25 cellular contexts compared by ENCODE assay signal in the genomic region with DNA sequence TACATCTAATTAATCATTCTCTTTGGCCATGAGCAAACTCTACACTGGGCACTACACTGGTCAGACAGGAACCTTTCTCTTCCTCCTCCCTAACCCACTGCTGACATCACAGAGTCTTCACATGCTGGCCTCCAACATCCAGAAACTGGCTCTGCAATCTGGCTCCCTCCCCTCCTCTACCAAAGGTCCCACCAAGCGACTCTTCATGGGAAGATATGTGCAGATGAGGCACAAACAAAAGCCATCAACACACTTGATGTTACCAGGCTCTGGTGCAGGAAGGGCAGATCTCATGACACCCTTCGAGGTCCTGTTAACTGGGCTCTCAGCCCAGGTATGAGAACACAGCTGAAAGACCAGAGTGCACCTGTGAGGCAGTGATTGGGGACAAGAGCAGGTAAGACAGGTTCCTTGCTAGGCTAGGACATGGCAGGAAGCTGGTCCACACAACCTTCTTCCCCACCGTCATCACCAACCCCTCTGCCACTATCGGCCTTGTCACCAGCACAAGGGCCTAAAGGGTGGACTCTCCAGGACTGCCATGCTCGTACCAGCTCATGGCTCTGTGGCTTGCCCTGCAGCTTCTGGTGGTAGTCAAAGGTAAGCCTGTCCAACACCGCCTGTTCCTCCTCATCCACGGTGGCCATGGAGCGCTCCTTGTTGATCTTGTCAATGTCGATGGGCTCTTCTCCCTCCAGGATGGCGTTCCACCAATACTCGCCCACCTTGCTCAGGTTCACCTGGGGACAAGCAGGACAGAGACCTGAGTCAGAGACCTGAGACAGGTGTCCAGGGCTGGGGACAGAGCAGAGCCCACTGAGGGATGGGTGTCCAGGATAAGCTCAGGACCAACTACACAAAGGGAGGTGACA.
DNase-seq lines count a peak whose midpoint lies in the region; ATAC-seq and TF ChIP-seq lines count a peak whose summit lies in the region.
"Had no signal": no experiment of that assay in that cellular context is flagged by ENCODE, and none has a peak within 500 bp of the region (broad histone marks: within the 10 kb centered on the region; RNA-seq: fewer than 3 reads in every experiment).

No MANE protein-coding gene starts in this region.

- TF ChIP-seq CTCF in endodermal cell (conservative IDR thresholded peaks at IDR 0.05) (no peak), stomach (IDR thresholded peaks at IDR 0.05) (no peak)

- intact Hi-C loops in stomach (cut with DNase I; ENCODE audit: low total_unique reads): no loop called here

- H3K9me3 Mint-ChIP-seq in activated naive CD8-positive, alpha-beta T cell treated with anti-CD3 and anti-CD28 coated beads, Interleukin-2, amount 10 ng/mL, durations not matched to agents 7 days and 5 days: no peaks in the 10 kb centered on the region
- H3K9me3 Mint-ChIP-seq in activated naive CD8-positive, alpha-beta T cell treated with anti-CD3 and anti-CD28 coated beads, Interleukin-2, amount 50 U/mL, for 24 hours: no peaks in the 10 kb centered on the region
- H3K9me3 Mint-ChIP-seq in endodermal cell: no peaks in the 10 kb centered on the region
- H3K9me3 Mint-ChIP-seq: activated CD4-positive, alpha-beta memory T cell treated with anti-CD3 and anti-CD28 coated beads for 36 hours; activated naive CD4-positive, alpha-beta T cell treated with anti-CD3 and anti-CD28 coated beads for 36 hours; activated T-cell treated with anti-CD3 and anti-CD28 coated beads, Interleukin-2, amount 50 U/mL, for 4 hours had no signal

- no peaks in the 10 kb centered on the region for H3K27me3 Mint-ChIP-seq in activated naive CD8-positive, alpha-beta T cell treated with anti-CD3 and anti-CD28 coated beads, Interleukin-2, amount 10 ng/mL, durations not matched to agents 7 days and 5 days
- no peaks in the 10 kb centered on the region for H3K27me3 Mint-ChIP-seq in activated naive CD8-positive, alpha-beta T cell treated with anti-CD3 and anti-CD28 coated beads, Interleukin-2, amount 50 U/mL, for 24 hours
- no peaks in the 10 kb centered on the region for H3K27me3 Mint-ChIP-seq in endodermal cell (ENCODE audit: insufficient read depth)
- H3K27me3 Mint-ChIP-seq: activated CD4-positive, alpha-beta memory T cell treated with anti-CD3 and anti-CD28 coated beads for 36 hours; naive thymus-derived CD4-positive, alpha-beta T cell; T-helper 17 cell had no signal

- no peak overlapping the region for H3K4me3 ChIP-seq in endodermal cell (ENCODE audit: low read length)
- H3K4me3 ChIP-seq in stomach: no peak overlapping the region
- H3K4me3 ChIP-seq: ascending aorta, dorsolateral prefrontal cortex, left ventricle myocardium inferior, MG63, transverse colon had no signal

- H3K4me1 ChIP-seq in endodermal cell (ENCODE audit: control insufficient read depth, insufficient read depth, low read length): no peaks in the 10 kb centered on the region
- peaks cover 0 to 2% (median 0%) of the 10 kb centered on the region in 4 donors for H3K4me1 ChIP-seq in stomach
- H3K4me1 ChIP-seq: ascending aorta, transverse colon had no signal

- peaks cover 5% of the 10 kb centered on the region for H3K4me1 Mint-ChIP-seq in activated naive CD8-positive, alpha-beta T cell treated with anti-CD3 and anti-CD28 coated beads, Interleukin-2, amount 10 ng/mL, durations not matched to agents 7 days and 5 days
- H3K4me1 Mint-ChIP-seq in activated naive CD8-positive, alpha-beta T cell treated with anti-CD3 and anti-CD28 coated beads, Interleukin-2, amount 50 U/mL, for 24 hours: no peaks in the 10 kb centered on the region
- no peaks in the 10 kb centered on the region for H3K4me1 Mint-ChIP-seq in endodermal cell
- H3K4me1 Mint-ChIP-seq: T-helper 17 cell had no signal

- no peak for TF ChIP-seq POLR2A in stomach (IDR thresholded peaks at IDR 0.05)

- H3K27ac ChIP-seq in endodermal cell (ENCODE audit: low read depth, low read length) (no peak overlapping the region), stomach (no peak overlapping the region), caudate nucleus (ENCODE audit: low read depth, low read length) (no peak overlapping the region)
- H3K27ac ChIP-seq: ascending aorta, dorsolateral prefrontal cortex, left ventricle myocardium inferior, transverse colon had no signal

- H3K4me3 Mint-ChIP-seq in activated naive CD8-positive, alpha-beta T cell treated with anti-CD3 and anti-CD28 coated beads, Interleukin-2, amount 10 ng/mL, durations not matched to agents 7 days and 5 days: no peak overlapping the region
- no peak overlapping the region for H3K4me3 Mint-ChIP-seq in activated naive CD8-positive, alpha-beta T cell treated with anti-CD3 and anti-CD28 coated beads, Interleukin-2, amount 50 U/mL, for 24 hours
- no peak overlapping the region for H3K4me3 Mint-ChIP-seq in endodermal cell
- H3K4me3 Mint-ChIP-seq: activated CD4-positive, alpha-beta memory T cell treated with anti-CD3 and anti-CD28 coated beads for 36 hours; activated naive CD4-positive, alpha-beta T cell treated with anti-CD3 and anti-CD28 coated beads for 36 hours; activated T-cell treated with anti-CD3 and anti-CD28 coated beads, Interleukin-2, amount 50 U/mL, for 4 hours; naive thymus-derived CD4-positive, alpha-beta T cell; T-helper 17 cell had no signal

- no peak for ATAC-seq in activated naive CD8-positive, alpha-beta T cell treated with anti-CD3 and anti-CD28 coated beads, Interleukin-2, amount 10 ng/mL, durations not matched to agents 7 days and 5 days (ENCODE audit: low read depth)
- no peak for ATAC-seq in activated naive CD8-positive, alpha-beta T cell treated with anti-CD3 and anti-CD28 coated beads, Interleukin-2, amount 50 U/mL, for 24 hours
- ATAC-seq: activated CD4-positive, CD25-positive, alpha-beta regulatory T cell treated with anti-CD3 and anti-CD28 coated beads, Interleukin-2, amount 50 U/mL, for 24 hours; activated T-cell treated with anti-CD3 and anti-CD28 coated beads, Interleukin-2, amount 50 U/mL, for 4 hours; naive thymus-derived CD4-positive, alpha-beta T cell; T-helper 17 cell had no signal

- POLR2A ChIA-PET in activated naive CD8-positive, alpha-beta T cell treated with anti-CD3 and anti-CD28 coated beads, Interleukin-2, amount 10 ng/mL, durations not matched to agents 7 days and 5 days (lab: Charles Lee): no interaction called here

- H3K9ac ChIP-seq in endodermal cell (ENCODE audit: extremely low read depth, low read length, poor library complexity, severe bottlenecking): no peak overlapping the region
- H3K9ac ChIP-seq: SK-N-SH had no signal

- H3K27me3 ChIP-seq in endodermal cell (ENCODE audit: control insufficient read depth, insufficient read depth, low read length, poor library complexity, severe bottlenecking) (no peaks in the 10 kb centered on the region), stomach (no peaks in the 10 kb centered on the region)
- H3K27me3 ChIP-seq: ascending aorta, dorsolateral prefrontal cortex, MG63, transverse colon had no signal

- H3K9me3 ChIP-seq in endodermal cell (ENCODE audit: control insufficient read depth, low read length): no peaks in the 10 kb centered on the region
- no peaks in the 10 kb centered on the region for H3K9me3 ChIP-seq in stomach
- H3K9me3 ChIP-seq: ascending aorta, left ventricle myocardium inferior, MG63, SK-N-SH, transverse colon had no signal

- H3K27ac Mint-ChIP-seq in activated naive CD8-positive, alpha-beta T cell treated with anti-CD3 and anti-CD28 coated beads, Interleukin-2, amount 10 ng/mL, durations not matched to agents 7 days and 5 days: peak overlapping the region; percentile 52
- no peak overlapping the region for H3K27ac Mint-ChIP-seq in activated naive CD8-positive, alpha-beta T cell treated with anti-CD3 and anti-CD28 coated beads, Interleukin-2, amount 50 U/mL, for 24 hours
- no peak overlapping the region for H3K27ac Mint-ChIP-seq in endodermal cell
- H3K27ac Mint-ChIP-seq: activated CD4-positive, alpha-beta memory T cell treated with anti-CD3 and anti-CD28 coated beads for 36 hours; activated naive CD4-positive, alpha-beta T cell treated with anti-CD3 and anti-CD28 coated beads for 36 hours; T-helper 17 cell had no signal

- WGBS in endodermal cell (ENCODE audit: insufficient coverage in 1 of 2, insufficient read length in 1 of 2), 2 experiments: 89 to 94% methylated on average over 5 to 11 of the region's 11 CpGs
- 94 to 96% (median 96%) methylated on average over 11 of the region's 11 CpGs for WGBS in stomach, 5 donors

- no peak for TF ChIP-seq EP300 in stomach (IDR thresholded peaks at IDR 0.05)

- DNase-seq in activated naive CD8-positive, alpha-beta T cell treated with anti-CD3 and anti-CD28 coated beads, Interleukin-2, amount 10 ng/mL, durations not matched to agents 7 days and 5 days: no peak
- DNase-seq in activated naive CD8-positive, alpha-beta T cell treated with anti-CD3 and anti-CD28 coated beads, Interleukin-2, amount 50 U/mL, for 24 hours: no peak
- DNase-seq in NCI-H2196 (lab: John Stamatoyannopoulos, UW; ENCODE audit: unreplicated experiment): peak; percentile 47
- DNase-seq in endodermal cell: peak; percentile 28
- DNase-seq in stomach: peak; percentile 21
- DNase-seq in AG08395 (ENCODE audit: low spot score): no peak
- no peak for DNase-seq in KBM-7
- DNase-seq in caudate nucleus (lab: John Stamatoyannopoulos, UW): no peak
- DNase-seq: activated CD4-positive, alpha-beta memory T cell treated with anti-CD3 and anti-CD28 coated beads for 36 hours; activated naive CD4-positive, alpha-beta T cell treated with anti-CD3 and anti-CD28 coated beads for 36 hours; activated T-cell treated with anti-CD3 and anti-CD28 coated beads, Interleukin-2, amount 50 U/mL, for 4 hours; GF-D8; HCEC 1CT; left ventricle myocardium inferior; MG63; naive thymus-derived CD4-positive, alpha-beta T cell; NCI-H446; SK-N-SH; small intestine; stimulated activated CD8-positive, alpha-beta memory T cell treated with anti-CD3 and anti-CD28 coated beads, Interleukin-4, amount 100 ng/mL, for 48 hours; T-helper 17 cell; transverse colon had no signal

- in situ Hi-C loops in KBM-7 (cut with MboI; ENCODE audit: low pct_unique_long_range_greater_than_20kb, low sequenced_read_pairs): no loop called here

- H3K36me3 ChIP-seq in endodermal cell (ENCODE audit: control insufficient read depth, insufficient read depth, low read length) (peaks cover 50% of the 10 kb centered on the region), stomach (peaks cover 45 to 90% (median 77%) of the 10 kb centered on the region in 4 donors)

- peaks cover 12% of the 10 kb centered on the region for H3K36me3 Mint-ChIP-seq in activated naive CD8-positive, alpha-beta T cell treated with anti-CD3 and anti-CD28 coated beads, Interleukin-2, amount 10 ng/mL, durations not matched to agents 7 days and 5 days
- peaks cover 20% of the 10 kb centered on the region for H3K36me3 Mint-ChIP-seq in activated naive CD8-positive, alpha-beta T cell treated with anti-CD3 and anti-CD28 coated beads, Interleukin-2, amount 50 U/mL, for 24 hours (ENCODE audit: low read depth)
- peaks cover 35% of the 10 kb centered on the region for H3K36me3 Mint-ChIP-seq in endodermal cell (ENCODE audit: low read depth)

Comparison
In these comparisons a context has a peak if more than half of its experiments do, and no peak if none do; other contexts are left out.
1. DNase-seq: peak in NCI-H2196 (single experiment), endodermal cell (single experiment) and stomach (single experiment); none in activated naive CD8-positive, alpha-beta T cell treated with anti-CD3 and anti-CD28 coated beads, Interleukin-2, amount 10 ng/mL, durations not matched to agents 7 days and 5 days (single experiment), activated naive CD8-positive, alpha-beta T cell treated with anti-CD3 and anti-CD28 coated beads, Interleukin-2, amount 50 U/mL, for 24 hours (single experiment), AG08395 (single experiment), KBM-7 (single experiment) and caudate nucleus (0 of 61).